Comparison of ENCODE assay signal across 26 cellular contexts in genomic region chr6:78948785-78949184, GRCh38.
A peak's percentile ranks its signal among the peaks of the same experiment; 100 is the strongest.
DNase-seq lines count a peak whose midpoint lies in the region; ATAC-seq, FAIRE-seq and TF ChIP-seq lines count a peak whose summit lies in the region.
"Had no signal": no experiment of that assay in that cellular context is flagged by ENCODE, and none has a peak within 500 bp of the region (broad histone marks: within the 10 kb centered on the region; RNA-seq: fewer than 3 reads in every experiment).

No MANE protein-coding gene starts in this region.

- no peak overlapping the region for H4K91ac ChIP-seq in H1 (replicated peaks; ENCODE audit: insufficient read length, low read length)

- peak overlapping the region; percentile 92 for H3K27ac Mint-ChIP-seq in progenitor cell of endocrine pancreas
- H3K27ac Mint-ChIP-seq: CD14-positive monocyte; CD4-positive, alpha-beta T cell had no signal

- no peak overlapping the region for H2BK5ac ChIP-seq in H1 (ENCODE audit: low read depth, low read length)

- DNase-seq in D721Med (ENCODE audit: insufficient read length, low spot score) (no peak), H1 (ENCODE audit: low read depth in 1 of 2, low spot score in 2 of 2) (no peak), progenitor cell of endocrine pancreas (ENCODE audit: low spot score, unreplicated experiment) (no peak), COLO668 (lab: John Stamatoyannopoulos, UW; ENCODE audit: unreplicated experiment) (no peak)
- no peak for DNase-seq in stimulated activated CD8-positive, alpha-beta memory T cell treated with anti-CD3 and anti-CD28 coated beads, Interleukin-4, amount 100 ng/mL, for 48 hours
- DNase-seq: 8988T; ACHN; AML-193; BE2C; Calu3; CD4-positive, alpha-beta T cell; CD8-positive, alpha-beta memory T cell; COR-L47; DMS153; DND-41; GOT3; H7; HCEC 1CT had no signal

- H3K27me3 Mint-ChIP-seq in progenitor cell of endocrine pancreas, result no peaks in the 10 kb centered on the region
- H3K27me3 Mint-ChIP-seq: CD4-positive, alpha-beta T cell; CD8-positive, alpha-beta memory T cell had no signal

- TF ChIP-seq POLR2A in H1 (IDR thresholded peaks at IDR 0.05; ENCODE audit: control extremely low read depth in 1 of 2, low read depth in 2 of 2, low read length in 2 of 2), result no peak

- H2BK120ac ChIP-seq in H1 (replicated peaks; ENCODE audit: low read depth, low read length), result no peak overlapping the region

- H2BK20ac ChIP-seq in H1 (ENCODE audit: low read length), result no peak overlapping the region

- FAIRE-seq in D721Med (lab: Jason Lieb, UNC) (peak; percentile 38), H1 (lab: Jason Lieb, UNC) (no peak)
- FAIRE-seq: A549, G401.6, GM12892, GM19239 had no signal

- TF ChIP-seq EP300 in H1 (IDR thresholded peaks at IDR 0.05; ENCODE audit: borderline replicate concordance in 1 of 2, low read depth in 2 of 2, low read length in 2 of 2), result no peak

- no peak overlapping the region for H4K8ac ChIP-seq in H1 (ENCODE audit: extremely low read depth, insufficient read depth, low read length)

- H3K79me1 ChIP-seq in H1 (ENCODE audit: low read depth, low read length), result no peaks in the 10 kb centered on the region

- H3K4me1 ChIP-seq in HEK293 (ENCODE audit: control insufficient read depth, insufficient read depth, low read length) (no peaks in the 10 kb centered on the region), H1 (replicated peaks in 1 of 4; ENCODE audit: control insufficient read depth in 3 of 4, insufficient read depth in 4 of 4, low read length in 3 of 4) (no peaks in the 10 kb centered on the region)
- H3K4me1 ChIP-seq: A549, BE2C had no signal

- H4K20me1 ChIP-seq in H1 (replicated peaks in 1 of 2; ENCODE audit: control insufficient read depth in 1 of 2, insufficient read depth in 2 of 2, low read length in 2 of 2), result no peaks in the 10 kb centered on the region
- H4K20me1 ChIP-seq: BLaER1 treated with 17β-estradiol and CSF1 and Interleukin-3, amounts not matched to agents 10 nM and 100 nM had no signal

- POLR2A ChIA-PET in HEK293 (lab: Yijun Ruan, JAX), result no interaction called here
- POLR2A ChIA-PET in H1 (lab: Charles Lee; ENCODE audit: partially characterized antibody), result no interaction called here

- no peaks in the 10 kb centered on the region for H3K79me2 ChIP-seq in H1 (ENCODE audit: control insufficient read depth in 1 of 2, insufficient read depth in 2 of 2, low read length in 2 of 2)

- H3K27ac ChIP-seq in HEK293 (ENCODE audit: extremely low read depth, low read depth, low read length) (no peak overlapping the region), H1 (ENCODE audit: low read depth, low read length) (no peak overlapping the region)
- H3K27ac ChIP-seq: A549; BLaER1 treated with 17β-estradiol and CSF1 and Interleukin-3, amounts not matched to agents 10 nM and 100 nM had no signal

- no peak overlapping the region for H2BK15ac ChIP-seq in H1 (ENCODE audit: low read length)

- H3K9me3 Mint-ChIP-seq in progenitor cell of endocrine pancreas (ENCODE audit: low read depth), result peaks cover 40% of the 10 kb centered on the region

- no peak for TF ChIP-seq CTCF in D721Med (IDR thresholded peaks at IDR 0.05; ENCODE audit: insufficient read depth, missing control alignments)
- TF ChIP-seq CTCF in HEK293 (tag by site-specific recombination; IDR thresholded peaks at IDR 0.05), result no peak
- TF ChIP-seq CTCF in H1 (IDR thresholded peaks at IDR 0.05; ENCODE audit: control extremely low read depth in 1 of 3, insufficient read depth in 1 of 3, low read depth in 1 of 3, low read length in 3 of 3), result no peak
- no peak for TF ChIP-seq CTCF in progenitor cell of endocrine pancreas (IDR thresholded peaks at IDR 0.05; ENCODE audit: unreplicated experiment)

- TF ChIP-seq RAD21 in H1 (IDR thresholded peaks at IDR 0.05 in 1 of 2, conservative IDR thresholded peaks at IDR 0.05 in 1 of 2; ENCODE audit: low read depth in 2 of 2, low read length in 2 of 2), result no peak

- no peak overlapping the region for H3K23ac ChIP-seq in H1 (ENCODE audit: insufficient read length)

- no peak overlapping the region for H3K4ac ChIP-seq in H1 (replicated peaks; ENCODE audit: insufficient read length, low read depth, low read length)

- no peak overlapping the region for H3K4me3 Mint-ChIP-seq in progenitor cell of endocrine pancreas (ENCODE audit: low read depth)
- H3K4me3 Mint-ChIP-seq: CD14-positive monocyte; CD4-positive, alpha-beta T cell; CD8-positive, alpha-beta memory T cell had no signal

- H3K18ac ChIP-seq in H1 (ENCODE audit: extremely low read depth, low read length), result no peak overlapping the region

- 89% methylated on average over 3 of the region's 3 CpGs; no CpG with 5 or more reads in 1 of the 2 experiments for WGBS in H1 (ENCODE audit: extremely low coverage in 1 of 2, insufficient coverage in 1 of 2, insufficient read length in 1 of 2, insufficient replicate concordance in 2 of 2, low coverage in 1 of 2, low lambda C conversion rate in 2 of 2, missing lambda C conversion rate in 1 of 2), 2 experiments

- peaks cover 78% of the 10 kb centered on the region for H3K36me3 Mint-ChIP-seq in progenitor cell of endocrine pancreas (ENCODE audit: insufficient read depth)

- no peak overlapping the region for H2AFZ ChIP-seq in H1 (ENCODE audit: low read length)

- H2AK5ac ChIP-seq in H1 (ENCODE audit: low read depth, low read length), result no peak overlapping the region

- H3K9ac ChIP-seq in H1 (replicated peaks in 1 of 4; ENCODE audit: extremely low read depth in 1 of 4, low read depth in 3 of 4, low read length in 3 of 4), result no peak overlapping the region
- H3K9ac ChIP-seq: BLaER1 treated with 17β-estradiol and CSF1 and Interleukin-3, amounts not matched to agents 10 nM and 100 nM had no signal

- H3K4me2 ChIP-seq in H1 (ENCODE audit: insufficient read depth in 1 of 2, low read depth in 2 of 2, low read length in 2 of 2), result no peak overlapping the region
- H3K4me2 ChIP-seq: A549; BLaER1 treated with 17β-estradiol and CSF1 and Interleukin-3, amounts not matched to agents 10 nM and 100 nM had no signal

- H3K9me3 ChIP-seq in HEK293 (ENCODE audit: control insufficient read depth, insufficient read depth, low read depth, low read length) (peaks cover 7% of the 10 kb centered on the region; the same call in 1 of the 2 replicates), H1 (ENCODE audit: insufficient read depth in 2 of 2, low read depth in 1 of 2, low read length in 1 of 2) (peaks cover 0 to 10% of the 10 kb centered on the region in 2 experiments; a peak in 3 of 4 replicates)
- H3K9me3 ChIP-seq: BE2C had no signal

- H3K27me3 ChIP-seq in H1 (replicated peaks in 1 of 4; ENCODE audit: control insufficient read depth in 3 of 4, extremely low read depth in 1 of 4, insufficient read depth in 3 of 4, low read length in 3 of 4), result peaks cover 0 to 1% (median 0%) of the 10 kb centered on the region in 4 experiments; a peak in 1 of 7 replicates
- H3K27me3 ChIP-seq: BE2C; BLaER1 treated with 17β-estradiol and CSF1 and Interleukin-3, amounts not matched to agents 10 nM and 100 nM had no signal

- no peak overlapping the region for H2BK12ac ChIP-seq in H1 (ENCODE audit: low read depth, low read length)

- H3K14ac ChIP-seq in H1 (ENCODE audit: insufficient read length), result no peak overlapping the region

- ATAC-seq in GM19324 (IDR thresholded peaks at IDR 0.05; ENCODE audit: low FRiP score, unreplicated experiment), result no peak
- ATAC-seq: A549 had no signal

- H3K36me3 ChIP-seq in HEK293 (ENCODE audit: control insufficient read depth in 2 of 2, insufficient read depth in 1 of 2, low read length in 2 of 2) (peaks cover 73 to 100% of the 10 kb centered on the region in 2 experiments), H1 (ENCODE audit: control insufficient read depth in 2 of 4, insufficient read depth in 4 of 4, low read length in 3 of 4) (peaks cover 4 to 95% (median 56%) of the 10 kb centered on the region in 4 experiments)

- H3K4me1 Mint-ChIP-seq in progenitor cell of endocrine pancreas (ENCODE audit: low read depth), result no peaks in the 10 kb centered on the region
- H3K4me1 Mint-ChIP-seq: CD8-positive, alpha-beta memory T cell had no signal

- H3K56ac ChIP-seq in H1 (replicated peaks; ENCODE audit: insufficient read length, low read depth, low read length), result no peak overlapping the region

- H3K23me2 ChIP-seq in H1 (ENCODE audit: low read depth, low read length), result no peaks in the 10 kb centered on the region

- H3K4me3 ChIP-seq in HEK293 (ENCODE audit: low read depth, low read length) (no peak overlapping the region), H1 (ENCODE audit: extremely low read depth in 1 of 4, insufficient read depth in 2 of 4, low read depth in 3 of 4, low read length in 4 of 4) (no peak overlapping the region)
- H3K4me3 ChIP-seq: A549; BLaER1 treated with 17β-estradiol and CSF1 and Interleukin-3, amounts not matched to agents 10 nM and 100 nM had no signal

- H4K5ac ChIP-seq in H1 (ENCODE audit: insufficient read length, low read depth, low read length), result no peak overlapping the region

- CTCF ChIA-PET in HEK293 (lab: Yijun Ruan, JAX), result interaction anchor here (0.7 to 0.8 kb wide), 2 partner anchors 13 to 44 kb away, joined by 3 read pairs; no protein-coding TSS in a partner anchor
- CTCF ChIA-PET in H1 (lab: Charles Lee; ENCODE audit: partially characterized antibody), result interaction anchor here (0.7 kb wide), 1 partner anchor 565 kb away, joined by 3 read pairs; no protein-coding TSS in a partner anchor

TF ChIP-seq in HEK293, 187 proteins besides CTCF, POLR2A, EP300 and RAD21:
- peak; percentile 95 for TF ChIP-seq SETDB1 (IDR thresholded peaks at IDR 0.05; ENCODE audit: insufficient read length, low read length)
- no peak for TF ChIP-seq GFI1B (tag by site-specific recombination; IDR thresholded peaks at IDR 0.05)

TF ChIP-seq in H1, 55 proteins besides CTCF, POLR2A, EP300 and RAD21:
- no peak for TF ChIP-seq CTBP2 (IDR thresholded peaks at IDR 0.05; ENCODE audit: borderline replicate concordance, insufficient read depth, insufficient read length, low read length)
- TF ChIP-seq KDM1A (IDR thresholded peaks at IDR 0.05; ENCODE audit: borderline replicate concordance, low read length), result 0 out of 2 replicates have a peak, but pooled peaks have one; percentile 37
